Comparison of ENCODE assay signal across 1 cellular context in the genomic region with DNA sequence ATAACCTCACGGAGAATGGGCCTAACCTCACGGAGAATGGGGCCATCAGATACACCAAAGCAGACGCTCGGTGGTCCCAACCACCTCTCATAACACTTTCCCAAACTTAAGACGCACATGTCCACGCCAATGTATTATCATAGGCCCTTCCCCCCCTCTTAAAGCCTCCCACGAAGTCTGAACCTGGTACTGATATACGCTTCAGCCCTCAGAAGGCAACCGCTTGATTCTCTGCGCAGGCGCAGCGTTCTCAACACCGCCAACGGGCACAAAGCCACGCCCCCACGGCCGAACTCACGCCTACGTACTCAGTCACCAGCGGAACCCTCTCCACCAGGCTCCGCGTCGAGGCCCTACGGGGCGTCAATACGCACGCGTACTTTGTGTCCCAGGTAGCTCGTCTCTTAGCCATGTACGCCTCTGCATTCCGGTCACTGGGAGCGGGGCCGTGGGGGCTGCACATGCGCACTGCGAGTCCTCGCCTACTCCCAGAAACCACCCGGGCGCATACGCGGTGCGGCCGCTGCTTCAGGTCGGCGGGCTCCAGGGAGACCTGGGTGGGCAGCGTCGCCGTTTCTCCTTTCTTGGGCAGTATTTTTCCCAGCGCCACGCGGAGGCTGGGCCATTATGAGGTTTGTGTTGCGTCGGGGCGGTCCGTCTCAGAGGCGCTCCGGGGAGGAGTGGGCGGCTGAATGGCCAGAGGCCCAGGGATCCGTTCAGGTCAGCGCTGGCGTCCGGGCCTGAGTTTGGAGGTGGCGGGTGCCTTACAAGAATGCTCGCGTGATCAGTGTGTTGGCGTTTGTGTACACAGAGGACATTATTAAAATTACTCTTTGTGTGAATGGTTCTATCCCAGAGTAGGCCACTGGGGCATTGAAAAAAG.
TF ChIP-seq lines count a peak whose summit lies in the region.

No MANE protein-coding gene starts in this region.

TF ChIP-seq in K562, 482 proteins besides CTCF, POLR2A, EP300 and RAD21 (continued from another document):
- TF ChIP-seq, protein P1, sequence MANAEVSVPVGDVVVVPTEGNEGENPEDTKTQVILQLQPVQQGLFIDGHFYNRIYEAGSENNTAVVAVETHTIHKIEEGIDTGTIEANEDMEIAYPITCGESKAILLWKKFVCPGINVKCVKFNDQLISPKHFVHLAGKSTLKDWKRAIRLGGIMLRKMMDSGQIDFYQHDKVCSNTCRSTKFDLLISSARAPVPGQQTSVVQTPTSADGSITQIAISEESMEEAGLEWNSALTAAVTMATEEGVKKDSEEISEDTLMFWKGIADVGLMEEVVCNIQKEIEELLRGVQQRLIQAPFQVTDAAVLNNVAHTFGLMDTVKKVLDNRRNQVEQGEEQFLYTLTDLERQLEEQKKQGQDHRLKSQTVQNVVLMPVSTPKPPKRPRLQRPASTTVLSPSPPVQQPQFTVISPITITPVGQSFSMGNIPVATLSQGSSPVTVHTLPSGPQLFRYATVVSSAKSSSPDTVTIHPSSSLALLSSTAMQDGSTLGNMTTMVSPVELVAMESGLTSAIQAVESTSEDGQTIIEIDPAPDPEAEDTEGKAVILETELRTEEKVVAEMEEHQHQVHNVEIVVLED (CRISPR knock-in tag; IDR thresholded peaks at IDR 0.05): peak; percentile 76
- TF ChIP-seq, protein P2, sequence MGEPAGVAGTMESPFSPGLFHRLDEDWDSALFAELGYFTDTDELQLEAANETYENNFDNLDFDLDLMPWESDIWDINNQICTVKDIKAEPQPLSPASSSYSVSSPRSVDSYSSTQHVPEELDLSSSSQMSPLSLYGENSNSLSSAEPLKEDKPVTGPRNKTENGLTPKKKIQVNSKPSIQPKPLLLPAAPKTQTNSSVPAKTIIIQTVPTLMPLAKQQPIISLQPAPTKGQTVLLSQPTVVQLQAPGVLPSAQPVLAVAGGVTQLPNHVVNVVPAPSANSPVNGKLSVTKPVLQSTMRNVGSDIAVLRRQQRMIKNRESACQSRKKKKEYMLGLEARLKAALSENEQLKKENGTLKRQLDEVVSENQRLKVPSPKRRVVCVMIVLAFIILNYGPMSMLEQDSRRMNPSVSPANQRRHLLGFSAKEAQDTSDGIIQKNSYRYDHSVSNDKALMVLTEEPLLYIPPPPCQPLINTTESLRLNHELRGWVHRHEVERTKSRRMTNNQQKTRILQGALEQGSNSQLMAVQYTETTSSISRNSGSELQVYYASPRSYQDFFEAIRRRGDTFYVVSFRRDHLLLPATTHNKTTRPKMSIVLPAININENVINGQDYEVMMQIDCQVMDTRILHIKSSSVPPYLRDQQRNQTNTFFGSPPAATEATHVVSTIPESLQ (CRISPR knock-in tag; IDR thresholded peaks at IDR 0.05): peak; percentile 73; the same call in 1 of the 2 replicates
- TF ChIP-seq, protein P3, sequence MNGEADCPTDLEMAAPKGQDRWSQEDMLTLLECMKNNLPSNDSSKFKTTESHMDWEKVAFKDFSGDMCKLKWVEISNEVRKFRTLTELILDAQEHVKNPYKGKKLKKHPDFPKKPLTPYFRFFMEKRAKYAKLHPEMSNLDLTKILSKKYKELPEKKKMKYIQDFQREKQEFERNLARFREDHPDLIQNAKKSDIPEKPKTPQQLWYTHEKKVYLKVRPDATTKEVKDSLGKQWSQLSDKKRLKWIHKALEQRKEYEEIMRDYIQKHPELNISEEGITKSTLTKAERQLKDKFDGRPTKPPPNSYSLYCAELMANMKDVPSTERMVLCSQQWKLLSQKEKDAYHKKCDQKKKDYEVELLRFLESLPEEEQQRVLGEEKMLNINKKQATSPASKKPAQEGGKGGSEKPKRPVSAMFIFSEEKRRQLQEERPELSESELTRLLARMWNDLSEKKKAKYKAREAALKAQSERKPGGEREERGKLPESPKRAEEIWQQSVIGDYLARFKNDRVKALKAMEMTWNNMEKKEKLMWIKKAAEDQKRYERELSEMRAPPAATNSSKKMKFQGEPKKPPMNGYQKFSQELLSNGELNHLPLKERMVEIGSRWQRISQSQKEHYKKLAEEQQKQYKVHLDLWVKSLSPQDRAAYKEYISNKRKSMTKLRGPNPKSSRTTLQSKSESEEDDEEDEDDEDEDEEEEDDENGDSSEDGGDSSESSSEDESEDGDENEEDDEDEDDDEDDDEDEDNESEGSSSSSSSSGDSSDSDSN (IDR thresholded peaks at IDR 0.05; ENCODE audit: borderline replicate concordance in 1 of 2, low read depth in 2 of 2, low read length in 2 of 2): peak in 1 of 2 experiments; percentile 61; a peak in 1 of 4 replicates
- TF ChIP-seq CBX1 (IDR thresholded peaks at IDR 0.05; ENCODE audit: low read depth): peak; percentile 42; the same call in 1 of the 2 replicates
- TF ChIP-seq DDX20 (tag; IDR thresholded peaks at IDR 0.05; ENCODE audit: low read depth): no peak
- no peak for TF ChIP-seq HSF4 (CRISPR knock-in tag; IDR thresholded peaks at IDR 0.05; ENCODE audit: borderline replicate concordance)
- peak; percentile 99 for TF ChIP-seq NRF1 (conservative IDR thresholded peaks at IDR 0.05 in 1 of 2, IDR thresholded peaks at IDR 0.05 in 1 of 2)
- peak; percentile 96 for TF ChIP-seq L3MBTL2 (IDR thresholded peaks at IDR 0.05)
- TF ChIP-seq, protein P4, sequence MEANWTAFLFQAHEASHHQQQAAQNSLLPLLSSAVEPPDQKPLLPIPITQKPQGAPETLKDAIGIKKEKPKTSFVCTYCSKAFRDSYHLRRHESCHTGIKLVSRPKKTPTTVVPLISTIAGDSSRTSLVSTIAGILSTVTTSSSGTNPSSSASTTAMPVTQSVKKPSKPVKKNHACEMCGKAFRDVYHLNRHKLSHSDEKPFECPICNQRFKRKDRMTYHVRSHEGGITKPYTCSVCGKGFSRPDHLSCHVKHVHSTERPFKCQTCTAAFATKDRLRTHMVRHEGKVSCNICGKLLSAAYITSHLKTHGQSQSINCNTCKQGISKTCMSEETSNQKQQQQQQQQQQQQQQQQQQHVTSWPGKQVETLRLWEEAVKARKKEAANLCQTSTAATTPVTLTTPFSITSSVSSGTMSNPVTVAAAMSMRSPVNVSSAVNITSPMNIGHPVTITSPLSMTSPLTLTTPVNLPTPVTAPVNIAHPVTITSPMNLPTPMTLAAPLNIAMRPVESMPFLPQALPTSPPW (CRISPR knock-in tag; IDR thresholded peaks at IDR 0.05): peak; percentile 26; the same call in 1 of the 2 replicates
- TF ChIP-seq CREB1 (IDR thresholded peaks at IDR 0.05): peak; percentile 61
- peak; percentile 47; the same call in 1 of the 2 replicates for TF ChIP-seq CREB1 (CRISPR knock-in tag; IDR thresholded peaks at IDR 0.05)
- peak in 1 of 2 experiments; percentile 68; a peak in 1 of 3 replicates for TF ChIP-seq CBX3 (IDR thresholded peaks at IDR 0.05; ENCODE audit: borderline replicate concordance in 1 of 2, low read length in 2 of 2)
- TF ChIP-seq TCF7 (IDR thresholded peaks at IDR 0.05; ENCODE audit: borderline replicate concordance): no peak
- TF ChIP-seq PHB (CRISPR knock-in tag; IDR thresholded peaks at IDR 0.05): no peak
- TF ChIP-seq SAFB (IDR thresholded peaks at IDR 0.05; ENCODE audit: borderline replicate concordance, low read depth, low read length): no peak
- TF ChIP-seq ZNF24 (IDR thresholded peaks at IDR 0.05): no peak
- TF ChIP-seq FOXP1 (CRISPR knock-in tag; IDR thresholded peaks at IDR 0.05): 0 out of 2 replicates have a peak, but pooled peaks have one; percentile 60
- TF ChIP-seq CSDE1 (IDR thresholded peaks at IDR 0.05): no peak
